In genomic region chr17:82050152-82050760, GRCh38 we compare ENCODE assay signal across 10 cellular contexts. TPM values are rescaled to one million over a fixed set of nuclear protein-coding genes. Genes with fewer than 3 reads are reported as not detected.
DNase-seq lines count a peak whose midpoint lies in the region; ATAC-seq and TF ChIP-seq lines count a peak whose summit lies in the region.
"Had no signal": no experiment of that assay in that cellular context is flagged by ENCODE, and none has a peak within 500 bp of the region (broad histone marks: within the 10 kb centered on the region; RNA-seq: fewer than 3 reads in every experiment).

No MANE protein-coding gene starts in this region.

- H3K27ac Mint-ChIP-seq in activated naive CD4-positive, alpha-beta T cell treated with anti-CD3 and anti-CD28 coated beads, Interleukin-2, amount 50 U/mL, for 24 hours: no peak overlapping the region

- H3K4me3 ChIP-seq in mammary epithelial cell (replicated peaks in 1 of 3; ENCODE audit: insufficient read depth in 1 of 3, low read depth in 2 of 3, low read length in 3 of 3) (peak overlapping the region in 2 of 3 experiments; percentile 61 to 86), mesendoderm (ENCODE audit: low read length) (no peak overlapping the region), upper lobe of right lung (peak overlapping the region; percentile 68)

- H3K36me3 ChIP-seq in mammary epithelial cell (ENCODE audit: insufficient read depth, low read length) (peaks cover 3% of the 10 kb centered on the region), mesendoderm (ENCODE audit: control insufficient read depth, insufficient read depth, low read length) (peaks cover 5% of the 10 kb centered on the region), upper lobe of right lung (peaks cover 23% of the 10 kb centered on the region)

- H3K27me3 Mint-ChIP-seq in activated naive CD4-positive, alpha-beta T cell treated with anti-CD3 and anti-CD28 coated beads, Interleukin-2, amount 50 U/mL, for 24 hours: no peaks in the 10 kb centered on the region

- CTCF ChIA-PET in mammary epithelial cell (lab: Charles Lee; ENCODE audit: low non-redundant PET): no interaction called here

- H3K9ac ChIP-seq in mammary epithelial cell (ENCODE audit: insufficient read depth, low read length): no peak overlapping the region
- peak overlapping the region; percentile 73 for H3K9ac ChIP-seq in mesendoderm (ENCODE audit: low read length)

- no peak overlapping the region for H2BK15ac ChIP-seq in mesendoderm (replicated peaks; ENCODE audit: low read depth)

- peaks cover 28% of the 10 kb centered on the region for H3K79me2 ChIP-seq in mammary epithelial cell (ENCODE audit: insufficient read depth, low read length)
- peaks cover 7% of the 10 kb centered on the region for H3K79me2 ChIP-seq in mesendoderm (ENCODE audit: control insufficient read depth, insufficient read depth, low read length)

- no peak overlapping the region for H3K18ac ChIP-seq in mesendoderm (ENCODE audit: low read length)

- H2BK5ac ChIP-seq in mesendoderm (ENCODE audit: low read length): no peak overlapping the region

- H3K27ac ChIP-seq in mammary epithelial cell (ENCODE audit: insufficient read depth, low read depth, low read length) (no peak overlapping the region), mesendoderm (ENCODE audit: low read depth, low read length) (no peak overlapping the region), upper lobe of right lung (peak overlapping the region; percentile 61)

- in situ Hi-C loops in mammary epithelial cell (cut with MboI; ENCODE audit: low sequenced_read_pairs in 2 of 2): no loop called here

- DNase-seq in activated naive CD4-positive, alpha-beta T cell treated with anti-CD3 and anti-CD28 coated beads, Interleukin-2, amount 50 U/mL, for 16 hours: no peak
- DNase-seq in mammary epithelial cell (no peak), mesendoderm (no peak), upper lobe of right lung (no peak), omental fat pad (ENCODE audit: low spot score) (no peak), AML-193 (lab: John Stamatoyannopoulos, UW) (no peak), HK-2 (ENCODE audit: unreplicated experiment) (no peak)
- DNase-seq: central memory CD4-positive, alpha-beta T cell; NCI-H2227 treated with DMSO at 0.1 percent for 48 hours had no signal

- peaks cover 14% of the 10 kb centered on the region for H3K4me1 Mint-ChIP-seq in activated naive CD4-positive, alpha-beta T cell treated with anti-CD3 and anti-CD28 coated beads, Interleukin-2, amount 50 U/mL, for 24 hours

- H3K4me3 Mint-ChIP-seq in activated naive CD4-positive, alpha-beta T cell treated with anti-CD3 and anti-CD28 coated beads, Interleukin-2, amount 50 U/mL, for 24 hours: peak overlapping the region; percentile 87

- ATAC-seq in upper lobe of right lung (no peak), omental fat pad (ENCODE audit: low FRiP score) (no peak)

- no peaks in the 10 kb centered on the region for H3K9me3 ChIP-seq in mammary epithelial cell (replicated peaks; ENCODE audit: insufficient read depth, low read length)
- H3K9me3 ChIP-seq in upper lobe of right lung: no peaks in the 10 kb centered on the region

- no peak overlapping the region for H2BK120ac ChIP-seq in mesendoderm (ENCODE audit: low read depth, low read length)

- H3K56ac ChIP-seq in mesendoderm (ENCODE audit: low read length): peak overlapping the region; percentile 86

- no peak overlapping the region for H3K4ac ChIP-seq in mesendoderm (ENCODE audit: low read depth, low read length)

- dilution Hi-C loops in mammary epithelial cell (cut with HindIII; ENCODE audit: low sequenced_read_pairs): loop anchor here (5.0 to 10.0 kb wide), 2 partner anchors 73 to 215 kb away; partner anchors contain the start of gene ASPSCR1

- H3K4me2 ChIP-seq in mammary epithelial cell (ENCODE audit: insufficient read depth, low read depth, low read length) (peak overlapping the region; percentile 95), mesendoderm (ENCODE audit: low read length) (no peak overlapping the region)

- no peak overlapping the region for H4K5ac ChIP-seq in mesendoderm (ENCODE audit: low read length)

- H3K36me3 Mint-ChIP-seq in activated naive CD4-positive, alpha-beta T cell treated with anti-CD3 and anti-CD28 coated beads, Interleukin-2, amount 50 U/mL, for 24 hours: no peaks in the 10 kb centered on the region

- H4K20me1 ChIP-seq in mammary epithelial cell (ENCODE audit: insufficient read depth, low read length): no peaks in the 10 kb centered on the region

- no peaks in the 10 kb centered on the region for H3K27me3 ChIP-seq in mammary epithelial cell (ENCODE audit: insufficient read depth, low read length)
- H3K27me3 ChIP-seq in mesendoderm (ENCODE audit: insufficient read depth, low read length, poor library complexity): no peaks in the 10 kb centered on the region
- H3K27me3 ChIP-seq in upper lobe of right lung: no peaks in the 10 kb centered on the region

- H2AFZ ChIP-seq in mammary epithelial cell (ENCODE audit: low read depth, low read length): peak overlapping the region; percentile 80

- no peak overlapping the region for H2AK5ac ChIP-seq in mesendoderm (ENCODE audit: low read length)

- TF ChIP-seq CTCF in mammary epithelial cell (conservative IDR thresholded peaks at IDR 0.05 in 1 of 2, IDR thresholded peaks at IDR 0.05 in 1 of 2; ENCODE audit: extremely low read depth in 1 of 2, insufficient read depth in 1 of 2, low read depth in 1 of 2, low read length in 2 of 2): no peak
- TF ChIP-seq CTCF in upper lobe of right lung (IDR thresholded peaks at IDR 0.05): no peak
- TF ChIP-seq CTCF in omental fat pad (IDR thresholded peaks at IDR 0.05): no peak

- no peak overlapping the region for H3K23ac ChIP-seq in mesendoderm (ENCODE audit: low read length)

- BruUV-seq in mammary epithelial cell (replicated peaks; lab: Mats Ljungman, UMichigan): no TSS peak

- peaks cover 3% of the 10 kb centered on the region for H3K79me1 ChIP-seq in mesendoderm (ENCODE audit: low read length)

- no peak overlapping the region for H4K8ac ChIP-seq in mesendoderm (ENCODE audit: low read depth, low read length)

- intact Hi-C loops in mammary epithelial cell (cut with micrococcal nuclease) (no loop called here), upper lobe of right lung (cut with DNase I) (no loop called here)

- no peaks in the 10 kb centered on the region for H3K9me3 Mint-ChIP-seq in activated naive CD4-positive, alpha-beta T cell treated with anti-CD3 and anti-CD28 coated beads, Interleukin-2, amount 50 U/mL, for 24 hours

- 85% methylated on average over 17 of the region's 28 CpGs for whole genome bisulfite sequencing in mammary epithelial cell (ENCODE audit: low coverage, missing lambda C conversion rate)
- no CpG with 5 or more reads among the region's 28 CpGs for WGBS in mesendoderm (ENCODE audit: extremely low coverage, insufficient coverage, low lambda C conversion rate)

- H3K4me1 ChIP-seq in mammary epithelial cell (ENCODE audit: insufficient read depth, low read length) (peaks cover 23% of the 10 kb centered on the region), mesendoderm (ENCODE audit: control insufficient read depth, low read depth, low read length) (no peaks in the 10 kb centered on the region), upper lobe of right lung (peaks cover 20% of the 10 kb centered on the region)

RNA-seq across cellular contexts. Expression of gene RFNG, which starts 1.4 kb away (rescaled TPM):
- total RNA-seq in mammary epithelial cell: 10 to 100 TPM; 37.7 to 38.2 TPM
- 13.6 TPM for polyA plus RNA-seq in mammary epithelial cell
- polyA minus RNA-seq in mammary epithelial cell: 21.2 TPM
- 15.5 TPM for polyA plus RNA-seq in mesendoderm (2013, experiment 1 of 2)
- 14.9 TPM for polyA plus RNA-seq in mesendoderm (2013, experiment 2 of 2)
- total RNA-seq in upper lobe of right lung: 38.5 TPM
- total RNA-seq in omental fat pad: 10 to 100 TPM; 20.2 to 51.3 (median 32.0) TPM

RNA-seq across cellular contexts. Expression of gene GPS1, which starts 1.4 kb away (rescaled TPM):
- 10 to 100 TPM; 84.2 to 98.2 TPM for total RNA-seq in mammary epithelial cell
- polyA plus RNA-seq in mammary epithelial cell: 103 TPM
- polyA minus RNA-seq in mammary epithelial cell: 65.6 TPM
- 88.2 TPM for polyA plus RNA-seq in mesendoderm (2013, experiment 1 of 2)
- polyA plus RNA-seq in mesendoderm (2013, experiment 2 of 2): 89.5 TPM
- 78.0 TPM for total RNA-seq in upper lobe of right lung
- total RNA-seq in omental fat pad: 10 to 100 TPM; 67.3 to 86.8 (median 81.4) TPM

RNA-seq across cellular contexts. Expression of gene DCXR, which starts 12.8 kb away (rescaled TPM):
- total RNA-seq in mammary epithelial cell (10 to 100 TPM; 27.7 to 68.9 TPM), upper lobe of right lung (143 TPM), omental fat pad (100 to 1,000 TPM; 190 to 327 (median 225) TPM)
- 79.0 TPM for polyA plus RNA-seq in mammary epithelial cell
- 52.5 TPM for polyA minus RNA-seq in mammary epithelial cell
- 34.8 TPM for polyA plus RNA-seq in mesendoderm (2013, experiment 1 of 2)
- 34.4 TPM for polyA plus RNA-seq in mesendoderm (2013, experiment 2 of 2)

RNA-seq across cellular contexts. Expression of gene DUS1L, which starts 15.3 kb away (rescaled TPM):
- total RNA-seq in mammary epithelial cell (10 to 100 TPM; 59.0 to 94.2 TPM), upper lobe of right lung (82.4 TPM), omental fat pad (10 to 100 TPM; 58.1 to 90.3 (median 85.7) TPM)
- polyA plus RNA-seq in mammary epithelial cell: 65.9 TPM
- polyA minus RNA-seq in mammary epithelial cell: 74.3 TPM
- 35.4 TPM for polyA plus RNA-seq in mesendoderm (2013, experiment 1 of 2)
- 32.5 TPM for polyA plus RNA-seq in mesendoderm (2013, experiment 2 of 2)

RNA-seq across cellular contexts. Expression of gene RAC3, which starts 18.8 kb away (rescaled TPM):
- total RNA-seq in mammary epithelial cell (1 to 10 TPM; 6.7 to 8.0 TPM), upper lobe of right lung (3.4 TPM), omental fat pad (10 to 100 TPM in 3 of 4 donors, 1 to 10 TPM in 1; 7.9 to 25.1 (median 12.0) TPM)
- 18.4 TPM for polyA plus RNA-seq in mammary epithelial cell
- polyA minus RNA-seq in mammary epithelial cell: 12.0 TPM
- 97.1 TPM for polyA plus RNA-seq in mesendoderm (2013, experiment 1 of 2)
- 102 TPM for polyA plus RNA-seq in mesendoderm (2013, experiment 2 of 2)
